15 cellular contexts compared by ENCODE assay signal in the genomic region with DNA sequence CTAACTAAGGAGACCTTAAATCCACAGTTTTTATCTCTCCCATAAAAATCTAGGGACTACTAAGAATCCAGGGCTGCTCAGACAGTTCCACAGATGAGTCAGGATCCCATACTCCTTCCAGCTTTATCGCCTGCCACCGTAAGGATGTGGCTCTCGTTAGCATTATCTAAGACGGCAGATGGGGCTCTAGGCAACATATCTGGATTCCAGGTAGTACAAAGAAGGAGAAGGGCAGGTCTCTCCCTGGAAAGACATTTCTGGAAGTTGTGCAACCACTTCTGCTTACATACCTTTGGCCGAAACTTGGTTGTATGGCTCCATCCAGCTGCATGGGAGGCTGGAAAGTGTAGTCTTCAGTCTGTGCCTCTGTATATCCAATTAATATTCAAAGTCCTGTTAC.
DNase-seq lines count a peak whose midpoint lies in the region; ATAC-seq and TF ChIP-seq lines count a peak whose summit lies in the region.
"Had no signal": no experiment of that assay in that cellular context is flagged by ENCODE, and none has a peak within 500 bp of the region (broad histone marks: within the 10 kb centered on the region; RNA-seq: fewer than 3 reads in every experiment).

No MANE protein-coding gene starts in this region.

- dilution Hi-C loops in mammary epithelial cell (cut with HindIII; ENCODE audit: low sequenced_read_pairs) = loop anchor here (5.0 kb wide), 1 partner anchor 67 kb away; no protein-coding TSS in a partner anchor

- H3K27ac ChIP-seq in mammary epithelial cell (ENCODE audit: insufficient read depth, low read depth, low read length) (no peak overlapping the region), breast epithelium (no peak overlapping the region), RWPE1 (no peak overlapping the region)
- H3K27ac ChIP-seq: 22Rv1 had no signal

- no peak for TF ChIP-seq POLR2A in breast epithelium (IDR thresholded peaks at IDR 0.05)

- in situ Hi-C loops in mammary epithelial cell (cut with MboI; ENCODE audit: low sequenced_read_pairs in 2 of 2) = no loop called here

- H3K9me3 ChIP-seq in mammary epithelial cell (replicated peaks; ENCODE audit: insufficient read depth, low read length) (no peaks in the 10 kb centered on the region), breast epithelium (no peaks in the 10 kb centered on the region)

- no peak overlapping the region for H3K9ac ChIP-seq in mammary epithelial cell (ENCODE audit: insufficient read depth, low read length)

- H3K4me1 ChIP-seq in mammary epithelial cell (ENCODE audit: insufficient read depth, low read length) = no peaks in the 10 kb centered on the region
- H3K4me1 ChIP-seq in breast epithelium = no peaks in the 10 kb centered on the region

- TF ChIP-seq CTCF in mammary epithelial cell (conservative IDR thresholded peaks at IDR 0.05 in 1 of 2, IDR thresholded peaks at IDR 0.05 in 1 of 2; ENCODE audit: extremely low read depth in 1 of 2, insufficient read depth in 1 of 2, low read depth in 1 of 2, low read length in 2 of 2) (no peak), breast epithelium (IDR thresholded peaks at IDR 0.05) (no peak), RWPE1 (conservative IDR thresholded peaks at IDR 0.05; ENCODE audit: low read depth) (no peak), epithelial cell of esophagus (IDR thresholded peaks at IDR 0.05; ENCODE audit: insufficient read depth, low read depth, low read length, missing control alignments) (no peak)

- POLR2A ChIA-PET in RWPE1 (lab: Yijun Ruan, JAX; ENCODE audit: low non-redundant PET) = no interaction called here

- H2AFZ ChIP-seq in mammary epithelial cell (ENCODE audit: low read depth, low read length) = no peak overlapping the region
- H2AFZ ChIP-seq: GM23338 had no signal

- H3K4me3 ChIP-seq in mammary epithelial cell (replicated peaks in 1 of 3; ENCODE audit: insufficient read depth in 1 of 3, low read depth in 2 of 3, low read length in 3 of 3) = no peak overlapping the region
- no peak overlapping the region for H3K4me3 ChIP-seq in breast epithelium
- H3K4me3 ChIP-seq in epithelial cell of esophagus (ENCODE audit: low read length) = no peak overlapping the region
- H3K4me3 ChIP-seq: GM23338 had no signal

- H3K4me2 ChIP-seq in mammary epithelial cell (ENCODE audit: insufficient read depth, low read depth, low read length) = no peak overlapping the region
- H3K4me2 ChIP-seq: GM23338 had no signal

- H4K20me1 ChIP-seq in mammary epithelial cell (ENCODE audit: insufficient read depth, low read length) = no peaks in the 10 kb centered on the region

- WGBS in mammary epithelial cell (ENCODE audit: low coverage, missing lambda C conversion rate) = 76% methylated on average over 5 of the region's 5 CpGs

- H3K27me3 ChIP-seq in mammary epithelial cell (ENCODE audit: insufficient read depth, low read length) (peaks cover 9% of the 10 kb centered on the region), breast epithelium (no peaks in the 10 kb centered on the region)

- H3K79me2 ChIP-seq in mammary epithelial cell (ENCODE audit: insufficient read depth, low read length) = no peaks in the 10 kb centered on the region

- H3K36me3 ChIP-seq in mammary epithelial cell (ENCODE audit: insufficient read depth, low read length) = no peaks in the 10 kb centered on the region
- H3K36me3 ChIP-seq in breast epithelium = no peaks in the 10 kb centered on the region

- intact Hi-C loops in mammary epithelial cell (cut with micrococcal nuclease) = loop anchor here (5.0 kb wide), 2 partner anchors 262 to 527 kb away; no protein-coding TSS in a partner anchor
- intact Hi-C loops in breast epithelium (cut with DNase I; ENCODE audit: low total_unique reads) = no loop called here

- ATAC-seq in HG03135 (IDR thresholded peaks at IDR 0.05; ENCODE audit: unreplicated experiment) = no peak
- no peak for ATAC-seq in GM19351 (IDR thresholded peaks at IDR 0.05; ENCODE audit: unreplicated experiment)
- ATAC-seq: CD8-positive, alpha-beta T cell; GM23338 had no signal

- BruUV-seq in mammary epithelial cell (replicated peaks; lab: Mats Ljungman, UMichigan) = no TSS peak

- CTCF ChIA-PET in mammary epithelial cell (lab: Charles Lee; ENCODE audit: low non-redundant PET) = interaction anchor here (0.7 kb wide), 1 partner anchor 261 kb away, joined by 4 read pairs; no protein-coding TSS in a partner anchor
- CTCF ChIA-PET in RWPE1 (lab: Yijun Ruan, JAX) = no interaction called here

- peak; percentile 61 for DNase-seq in mammary epithelial cell
- no peak for DNase-seq in breast epithelium (ENCODE audit: low spot score in 2 of 2)
- DNase-seq in RWPE1 (ENCODE audit: low spot score) = peak; percentile 10
- peak; percentile 21 for DNase-seq in epithelial cell of esophagus (ENCODE audit: low read depth)
- DNase-seq in NCI-H1417 treated with DMSO at 0.1 percent for 48 hours (lab: John Stamatoyannopoulos, UW) = no peak
- DNase-seq in stimulated activated CD4-positive, alpha-beta T cell treated with anti-CD3 and anti-CD28 coated beads, Interleukin-15, amount 100 ng/mL, for 24 hours = no peak
- DNase-seq: CD8-positive, alpha-beta T cell; COR-L47; DND-41; GF-D8; H7 had no signal

Comparison
In these comparisons a context has a peak if more than half of its experiments do, and no peak if none do; other contexts are left out.
1. DNase-seq: peak in mammary epithelial cell (single experiment), RWPE1 (single experiment) and epithelial cell of esophagus (single experiment); none in breast epithelium (0 of 2), NCI-H1417 treated with DMSO at 0.1 percent for 48 hours (single experiment) and stimulated activated CD4-positive, alpha-beta T cell treated with anti-CD3 and anti-CD28 coated beads, Interleukin-15, amount 100 ng/mL, for 24 hours (single experiment).